ENCODE assay signal across 8 cellular contexts in the genomic region with DNA sequence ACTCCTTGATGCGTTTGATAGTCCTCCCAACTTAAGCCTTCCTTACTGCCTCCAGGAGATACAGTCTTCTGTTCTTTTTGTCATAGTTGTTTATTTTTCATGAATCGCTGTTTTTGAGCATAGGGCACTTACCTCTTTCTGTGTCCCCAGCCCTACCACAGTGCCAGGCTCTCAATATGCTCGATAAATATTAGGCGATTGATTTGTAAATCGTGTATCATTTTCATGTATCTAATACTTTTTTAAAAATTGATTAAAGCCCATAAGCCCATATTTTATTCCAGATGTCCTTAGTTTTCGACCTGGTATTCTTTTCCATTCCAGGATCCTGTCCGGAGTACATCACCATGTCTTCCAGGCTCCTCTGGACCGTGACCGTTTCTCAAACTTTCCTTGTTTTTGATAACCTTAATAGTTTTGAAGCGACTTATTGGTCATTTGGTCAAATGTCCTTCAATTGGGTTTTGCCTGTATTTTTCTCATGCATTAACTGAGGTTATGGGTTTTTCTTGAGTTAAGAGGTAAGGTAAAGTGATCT. TPM values are rescaled to one million over a fixed set of nuclear protein-coding genes. Genes with fewer than 3 reads are reported as not detected.
DNase-seq lines count a peak whose midpoint lies in the region; ATAC-seq and TF ChIP-seq lines count a peak whose summit lies in the region.

No MANE protein-coding gene starts in this region.

- no peaks in the 10 kb centered on the region for H3K9me3 Mint-ChIP-seq in stimulated activated memory B cell treated with anti-CD40 and anti-IgM and Interleukin-4, amounts not matched to agents 10 μg/mL and 1 μg/mL and 100 μg/mL, for 72 hours

- peak overlapping the region; percentile 90 to 98 for H3K4me3 ChIP-seq in foreskin fibroblast (ENCODE audit: low read depth in 1 of 2, low read length in 2 of 2)

- peak overlapping the region; percentile 99 for H3K4me3 Mint-ChIP-seq in stimulated activated memory B cell treated with anti-CD40 and anti-IgM and Interleukin-4, amounts not matched to agents 10 μg/mL and 1 μg/mL and 100 μg/mL, for 72 hours

- peak; percentile 19 for ATAC-seq in HG02678 (IDR thresholded peaks at IDR 0.05; ENCODE audit: unreplicated experiment)
- peak; percentile 42 for ATAC-seq in stimulated activated memory B cell treated with anti-CD40 and anti-IgM and Interleukin-4, amounts not matched to agents 10 μg/mL and 1 μg/mL and 100 μg/mL, for 72 hours

- DNase-seq in DMS153 (lab: John Stamatoyannopoulos, UW) (peak; percentile 0), DMS153 treated with DMSO at 0.1 percent for 48 hours (lab: John Stamatoyannopoulos, UW; ENCODE audit: unreplicated experiment) (no peak), SK-MEL-5 (ENCODE audit: low read depth, low spot score) (peak; percentile 7), foreskin fibroblast (no peak), dermis blood vessel endothelial cell (no peak), 8988T (no peak)

- H3K27me3 Mint-ChIP-seq in stimulated activated memory B cell treated with anti-CD40 and anti-IgM and Interleukin-4, amounts not matched to agents 10 μg/mL and 1 μg/mL and 100 μg/mL, for 72 hours: peaks cover 10% of the 10 kb centered on the region

- peaks cover 20% of the 10 kb centered on the region for H3K4me1 Mint-ChIP-seq in stimulated activated memory B cell treated with anti-CD40 and anti-IgM and Interleukin-4, amounts not matched to agents 10 μg/mL and 1 μg/mL and 100 μg/mL, for 72 hours

- in situ Hi-C loops in SK-MEL-5 (cut with HindIII; ENCODE audit: low pct_unique_long_range_greater_than_20kb, low sequenced_read_pairs): no loop called here

- H3K36me3 Mint-ChIP-seq in stimulated activated memory B cell treated with anti-CD40 and anti-IgM and Interleukin-4, amounts not matched to agents 10 μg/mL and 1 μg/mL and 100 μg/mL, for 72 hours: peaks cover 14% of the 10 kb centered on the region

- H3K27ac Mint-ChIP-seq in stimulated activated memory B cell treated with anti-CD40 and anti-IgM and Interleukin-4, amounts not matched to agents 10 μg/mL and 1 μg/mL and 100 μg/mL, for 72 hours: peak overlapping the region; percentile 99

- no peak for TF ChIP-seq CTCF in foreskin fibroblast (IDR thresholded peaks at IDR 0.05; ENCODE audit: low read depth, low read length)

RNA-seq across cellular contexts. Expression of a gene that starts 0.4 kb away (rescaled TPM):
- total RNA-seq in SK-MEL-5 (2014; rRNA removed; shearing (Covaris generic)): 131 and 155 TPM in 2 replicates
- polyA plus RNA-seq in SK-MEL-5 (2015; cell fraction: cytosol; rRNA removed): 68.5 and 70.2 TPM in 2 replicates
- polyA plus RNA-seq in SK-MEL-5 (2015; cell fraction: nucleus; rRNA removed): 35.5 and 44.9 TPM in 2 replicates
- total RNA-seq in dermis blood vessel endothelial cell: 184 and 204 TPM in 2 replicates

Comparison
In these comparisons a context has a peak if more than half of its experiments do, and no peak if none do; other contexts are left out.
1. DNase-seq: peak in DMS153 (single experiment) and SK-MEL-5 (single experiment); none in DMS153 treated with DMSO at 0.1 percent for 48 hours (single experiment), foreskin fibroblast (0 of 2), dermis blood vessel endothelial cell (single experiment) and 8988T (single experiment).